ENCODE assay signal across 17 cellular contexts in the genomic region with DNA sequence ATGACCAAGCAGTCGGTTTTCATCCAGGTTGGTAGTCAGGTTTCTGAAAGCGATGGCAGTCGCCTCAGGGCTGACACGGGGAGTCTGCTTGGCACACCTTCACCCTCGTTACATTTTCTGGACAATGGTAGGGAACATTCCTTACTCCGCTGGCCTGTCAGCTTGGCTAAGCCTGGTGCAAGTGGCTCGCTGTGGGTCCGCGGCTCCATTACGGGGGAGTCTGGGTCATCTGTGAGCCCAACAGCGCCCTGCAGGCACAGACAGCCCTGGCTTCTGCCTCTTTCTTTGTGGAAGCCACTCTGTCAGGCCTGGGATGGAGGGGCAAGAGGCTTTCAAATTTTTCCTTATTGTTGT.
DNase-seq lines count a peak whose midpoint lies in the region; ATAC-seq and TF ChIP-seq lines count a peak whose summit lies in the region.
"Had no signal": no experiment of that assay in that cellular context is flagged by ENCODE, and none has a peak within 500 bp of the region (broad histone marks: within the 10 kb centered on the region; RNA-seq: fewer than 3 reads in every experiment).

No MANE protein-coding gene starts in this region.

- no peaks in the 10 kb centered on the region for H3K9me3 ChIP-seq in BE2C
- H3K9me3 ChIP-seq in NT2/D1 (ENCODE audit: insufficient read depth, low read length), result no peaks in the 10 kb centered on the region
- no peaks in the 10 kb centered on the region for H3K9me3 ChIP-seq in heart right ventricle
- no peaks in the 10 kb centered on the region for H3K9me3 ChIP-seq in psoas muscle
- H3K9me3 ChIP-seq: Caco-2 had no signal

- TF ChIP-seq CTCF in BE2C (IDR thresholded peaks at IDR 0.05; ENCODE audit: low read depth, low read length) (no peak), heart right ventricle (IDR thresholded peaks at IDR 0.05) (no peak), psoas muscle (IDR thresholded peaks at IDR 0.05) (no peak)

- ATAC-seq in heart right ventricle (peak in 1 of 8 donors; percentile 39), psoas muscle (peak; percentile 38 to 62 (median 57))
- ATAC-seq: stimulated activated memory B cell treated with anti-CD40 and anti-IgM and Interleukin-4, amounts not matched to agents 10 μg/mL and 1 μg/mL and 100 μg/mL, for 72 hours; T-cell had no signal

- H3K27me3 ChIP-seq in BE2C (no peaks in the 10 kb centered on the region), NT2/D1 (ENCODE audit: insufficient read depth, insufficient read length) (no peaks in the 10 kb centered on the region), heart right ventricle (no peaks in the 10 kb centered on the region), psoas muscle (ENCODE audit: insufficient read depth in 3 of 3, low read length in 2 of 3) (no peaks in the 10 kb centered on the region)
- H3K27me3 ChIP-seq: cardiac muscle cell, hepatocyte had no signal

- DNase-seq in BE2C, result peak; percentile 62
- no peak for DNase-seq in NT2/D1 (ENCODE audit: low read depth, low spot score)
- DNase-seq in heart right ventricle, result no peak
- DNase-seq in psoas muscle, result peak; percentile 70 to 91
- no peak for DNase-seq in inferior parietal cortex (ENCODE audit: extremely low spot score)
- DNase-seq in stimulated activated CD4-positive, alpha-beta T cell treated with anti-CD3 and anti-CD28 coated beads, Interleukin-15, amount 100 ng/mL, for 24 hours, result no peak
- no peak for DNase-seq in activated CD4-positive, CD25-positive, alpha-beta regulatory T cell treated with anti-CD3 and anti-CD28 coated beads, Interleukin-2, amount 50 U/mL, for 72 hours
- DNase-seq in activated T-helper 2 cell treated with anti-CD3 and anti-CD28 coated beads, Interferon-gamma antibody, Interleukin-2, Interleukin-4, amounts not matched to agents 10 μg/mL and 5 μg/mL and 100 μg/mL, durations not matched to agents 14 hours and 24 hours and 36 hours (ENCODE audit: low spot score), result no peak
- DNase-seq: activated CD4-positive, alpha-beta T cell treated with anti-CD3 and anti-CD28 coated beads, Interleukin-2, amount 50 U/mL, for 48 hours; activated T-cell treated with anti-CD3 and anti-CD28 coated beads, Interleukin-2, amount 50 U/mL, for 72 hours; Caco-2; NCI-H2171 treated with DMSO at 0.1 percent for 48 hours; NCI-H82; T-cell had no signal

- intact Hi-C loops in heart right ventricle (cut with DNase I), result loop anchor here in 1 of 10 donors (10.0 kb wide), 1 partner anchor 90 kb away; no protein-coding TSS in a partner anchor
- intact Hi-C loops in psoas muscle (cut with DNase I), result loop anchor here (1.0 to 5.0 kb wide), 3 partner anchors 58 to 95 kb away; no protein-coding TSS in a partner anchor
- intact Hi-C loops in activated T-helper 2 cell treated with anti-CD3 and anti-CD28 coated beads, Interferon-gamma antibody, Interleukin-2, Interleukin-4, amounts not matched to agents 10 μg/mL and 5 μg/mL and 100 μg/mL, durations not matched to agents 14 hours and 24 hours and 36 hours (cut with micrococcal nuclease), result loop anchor here (2.0 kb wide), 1 partner anchor 14 kb away; no protein-coding TSS in a partner anchor

- H3K4me3 ChIP-seq in BE2C (ENCODE audit: low read depth, low read length) (no peak overlapping the region), NT2/D1 (ENCODE audit: insufficient read length, low read depth) (no peak overlapping the region), heart right ventricle (no peak overlapping the region), psoas muscle (peak overlapping the region; percentile 95)
- H3K4me3 ChIP-seq: cardiac muscle cell, hepatocyte had no signal

- H3K4me1 Mint-ChIP-seq in activated T-helper 2 cell treated with anti-CD3 and anti-CD28 coated beads, Interferon-gamma antibody, Interleukin-2, Interleukin-4, amounts not matched to agents 10 μg/mL and 5 μg/mL and 100 μg/mL, durations not matched to agents 14 hours and 24 hours and 36 hours (ENCODE audit: low read depth), result peaks cover 30% of the 10 kb centered on the region

- peaks cover 9% of the 10 kb centered on the region for H3K36me3 Mint-ChIP-seq in activated T-helper 2 cell treated with anti-CD3 and anti-CD28 coated beads, Interferon-gamma antibody, Interleukin-2, Interleukin-4, amounts not matched to agents 10 μg/mL and 5 μg/mL and 100 μg/mL, durations not matched to agents 14 hours and 24 hours and 36 hours (ENCODE audit: low read depth)
- H3K36me3 Mint-ChIP-seq: T-cell had no signal

- no peak overlapping the region for H3K27ac Mint-ChIP-seq in activated T-helper 2 cell treated with anti-CD3 and anti-CD28 coated beads, Interferon-gamma antibody, Interleukin-2, Interleukin-4, amounts not matched to agents 10 μg/mL and 5 μg/mL and 100 μg/mL, durations not matched to agents 14 hours and 24 hours and 36 hours
- H3K27ac Mint-ChIP-seq: activated T-cell treated with anti-CD3 and anti-CD28 coated beads, Interleukin-2, amount 50 U/mL, for 72 hours; T-cell had no signal

- H3K9me3 Mint-ChIP-seq in activated T-helper 2 cell treated with anti-CD3 and anti-CD28 coated beads, Interferon-gamma antibody, Interleukin-2, Interleukin-4, amounts not matched to agents 10 μg/mL and 5 μg/mL and 100 μg/mL, durations not matched to agents 14 hours and 24 hours and 36 hours, result no peaks in the 10 kb centered on the region
- H3K9me3 Mint-ChIP-seq: activated T-cell treated with anti-CD3 and anti-CD28 coated beads, Interleukin-2, amount 50 U/mL, for 72 hours; stimulated activated memory B cell treated with anti-CD40 and anti-IgM and Interleukin-4, amounts not matched to agents 10 μg/mL and 1 μg/mL and 100 μg/mL, for 72 hours; T-cell had no signal

- peaks cover 37% of the 10 kb centered on the region for H3K4me1 ChIP-seq in BE2C
- peaks cover 36% of the 10 kb centered on the region for H3K4me1 ChIP-seq in NT2/D1 (ENCODE audit: insufficient read depth, insufficient read length)
- H3K4me1 ChIP-seq in heart right ventricle, result peaks cover 29 to 93% (median 75%) of the 10 kb centered on the region in 9 donors
- H3K4me1 ChIP-seq in psoas muscle, result peaks cover 53% of the 10 kb centered on the region

- no peak overlapping the region for H3K4me3 Mint-ChIP-seq in activated T-helper 2 cell treated with anti-CD3 and anti-CD28 coated beads, Interferon-gamma antibody, Interleukin-2, Interleukin-4, amounts not matched to agents 10 μg/mL and 5 μg/mL and 100 μg/mL, durations not matched to agents 14 hours and 24 hours and 36 hours (ENCODE audit: low read depth)
- H3K4me3 Mint-ChIP-seq: stimulated activated memory B cell treated with anti-CD40 and anti-IgM and Interleukin-4, amounts not matched to agents 10 μg/mL and 1 μg/mL and 100 μg/mL, for 72 hours; T-cell had no signal

- H3K27ac ChIP-seq in heart right ventricle (peak overlapping the region in 8 of 10 donors; percentile 22 to 91 (median 48)), psoas muscle (peak overlapping the region; percentile 97)
- H3K27ac ChIP-seq: cardiac muscle cell had no signal

- H3K9ac ChIP-seq in NT2/D1 (ENCODE audit: insufficient read length, low read depth), result peak overlapping the region; percentile 27

- no peaks in the 10 kb centered on the region for H3K27me3 Mint-ChIP-seq in activated T-helper 2 cell treated with anti-CD3 and anti-CD28 coated beads, Interferon-gamma antibody, Interleukin-2, Interleukin-4, amounts not matched to agents 10 μg/mL and 5 μg/mL and 100 μg/mL, durations not matched to agents 14 hours and 24 hours and 36 hours (ENCODE audit: low read depth)
- H3K27me3 Mint-ChIP-seq: T-cell had no signal

- no peaks in the 10 kb centered on the region for H3K36me3 ChIP-seq in BE2C
- H3K36me3 ChIP-seq in NT2/D1 (ENCODE audit: insufficient read depth, insufficient read length, low read length), result peaks cover 2% of the 10 kb centered on the region
- no peaks in the 10 kb centered on the region for H3K36me3 ChIP-seq in heart right ventricle
- H3K36me3 ChIP-seq in psoas muscle (ENCODE audit: insufficient read depth in 1 of 2, low read depth in 1 of 2), result peaks cover 0 to 8% of the 10 kb centered on the region in 2 donors
- H3K36me3 ChIP-seq: cardiac muscle cell had no signal

- WGBS in heart right ventricle, 2 donors, result 71 to 80% methylated on average over 11 of the region's 11 CpGs
- 31 to 53% (median 38%) methylated on average over 11 of the region's 11 CpGs for WGBS in psoas muscle, 3 donors

Comparison
In these comparisons a context has a peak if more than half of its experiments do, and no peak if none do; other contexts are left out.
1. DNase-seq: peak in BE2C (single experiment) and psoas muscle (2 of 2); none in NT2/D1 (single experiment), heart right ventricle (0 of 2), inferior parietal cortex (single experiment), stimulated activated CD4-positive, alpha-beta T cell treated with anti-CD3 and anti-CD28 coated beads, Interleukin-15, amount 100 ng/mL, for 24 hours (single experiment), activated CD4-positive, CD25-positive, alpha-beta regulatory T cell treated with anti-CD3 and anti-CD28 coated beads, Interleukin-2, amount 50 U/mL, for 72 hours (single experiment) and activated T-helper 2 cell treated with anti-CD3 and anti-CD28 coated beads, Interferon-gamma antibody, Interleukin-2, Interleukin-4, amounts not matched to agents 10 μg/mL and 5 μg/mL and 100 μg/mL, durations not matched to agents 14 hours and 24 hours and 36 hours (single experiment).